9 cellular contexts compared by ENCODE assay signal in the genomic region with DNA sequence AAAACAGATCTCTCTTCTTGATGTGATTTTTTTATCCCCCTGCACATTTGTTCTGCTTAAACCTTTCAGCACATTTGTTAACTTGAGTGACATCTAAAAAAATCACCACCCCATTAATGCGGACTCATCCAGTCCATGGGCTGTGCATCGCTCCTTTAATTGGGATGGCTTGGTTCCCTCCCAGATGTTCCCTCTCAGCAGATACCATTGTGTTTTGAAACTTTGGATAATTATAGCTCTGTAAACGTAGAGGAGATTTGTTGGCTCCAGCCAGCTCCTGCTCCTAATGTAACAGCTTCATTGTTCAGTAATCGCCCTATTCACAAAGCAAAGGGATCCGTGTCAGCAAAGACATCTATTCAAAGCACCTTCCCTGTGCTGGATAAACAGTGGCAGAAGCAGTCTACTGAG.
DNase-seq lines count a peak whose midpoint lies in the region; TF ChIP-seq lines count a peak whose summit lies in the region.
"Had no signal": no experiment of that assay in that cellular context is flagged by ENCODE, and none has a peak within 500 bp of the region (broad histone marks: within the 10 kb centered on the region; RNA-seq: fewer than 3 reads in every experiment).

No MANE protein-coding gene starts in this region.

- H3K4me3 Mint-ChIP-seq in nephron, result peak overlapping the region in 2 of 3 experiments; percentile 53 to 59

- no peaks in the 10 kb centered on the region for H3K27me3 Mint-ChIP-seq in nephron (ENCODE audit: low read depth)

- no peak for TF ChIP-seq CTCF in nephron (IDR thresholded peaks at IDR 0.05; ENCODE audit: unreplicated experiment in 3 of 3)

- H3K27ac Mint-ChIP-seq in nephron, result peak overlapping the region; percentile 60 to 81 (median 80)

- DNase-seq in AG20443 (ENCODE audit: low spot score) (peak; percentile 63), NCI-H2029 (lab: John Stamatoyannopoulos, UW) (peak; percentile 77), epidermal melanocyte (ENCODE audit: insufficient read length, low spot score) (peak; percentile 34), DMS53 treated with DMSO at 0.1 percent for 48 hours (lab: John Stamatoyannopoulos, UW; ENCODE audit: unreplicated experiment) (no peak), ureter (ENCODE audit: low spot score) (no peak), NCI-H446 treated with DMSO at 0.1 percent for 48 hours (lab: John Stamatoyannopoulos, UW) (no peak), glomerular visceral epithelial cell (ENCODE audit: extremely low spot score) (no peak)
- DNase-seq: GOT3 had no signal

- H3K4me1 Mint-ChIP-seq in nephron, result peaks cover 49% of the 10 kb centered on the region

- H3K9me3 Mint-ChIP-seq in nephron, result no peaks in the 10 kb centered on the region

- no peaks in the 10 kb centered on the region for H3K36me3 Mint-ChIP-seq in nephron (ENCODE audit: low read depth)

Comparison
In these comparisons a context has a peak if more than half of its experiments do, and no peak if none do; other contexts are left out.
1. DNase-seq: peak in AG20443 (single experiment), NCI-H2029 (single experiment) and epidermal melanocyte (single experiment); none in DMS53 treated with DMSO at 0.1 percent for 48 hours (single experiment), ureter (single experiment), NCI-H446 treated with DMSO at 0.1 percent for 48 hours (single experiment) and glomerular visceral epithelial cell (single experiment).